Comparison of ENCODE assay signal across 8 cellular contexts in the genomic region with DNA sequence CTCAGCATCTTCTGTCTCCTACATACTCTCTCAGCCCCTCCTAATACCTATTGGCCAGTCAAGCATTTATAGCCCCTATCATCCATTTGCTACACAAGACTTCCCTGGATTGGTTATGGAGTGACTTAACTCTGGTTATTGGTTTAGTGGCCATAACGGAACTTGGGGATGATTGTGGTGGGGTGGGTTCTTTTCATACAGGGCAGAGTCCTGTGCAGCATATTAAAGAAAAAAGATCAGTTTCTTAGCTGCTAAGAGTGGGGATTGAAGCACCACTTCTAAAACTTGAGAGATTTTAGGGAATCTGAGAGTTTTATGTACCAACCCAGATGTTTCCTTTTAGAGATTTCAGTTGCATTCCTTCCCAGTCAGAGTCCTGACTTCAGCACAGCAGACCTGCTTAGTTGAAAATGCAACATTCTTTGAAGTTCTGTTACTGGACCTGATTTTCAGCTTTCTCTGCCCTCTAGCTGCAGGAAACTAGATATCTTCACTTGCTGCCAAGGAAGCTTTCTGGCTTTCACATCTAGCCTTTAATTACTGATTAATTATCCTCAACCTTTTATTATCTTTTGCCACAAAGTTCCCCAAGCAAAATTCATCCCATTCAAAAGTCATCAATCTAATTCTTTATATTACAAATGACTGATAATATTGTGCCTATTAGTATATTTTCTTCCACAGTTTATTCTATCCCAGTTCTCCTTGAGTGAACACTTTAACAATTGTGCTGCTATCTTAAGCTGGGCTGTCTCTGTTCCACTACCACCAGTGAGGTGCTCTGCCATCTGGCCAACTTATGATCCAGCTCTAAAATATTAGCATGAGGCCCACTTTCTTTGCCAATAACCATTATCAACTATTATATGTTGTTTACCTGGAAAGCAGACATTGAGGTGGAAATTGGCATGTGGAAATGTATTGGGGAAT.
DNase-seq lines count a peak whose midpoint lies in the region; ATAC-seq and TF ChIP-seq lines count a peak whose summit lies in the region.

No MANE protein-coding gene starts in this region.

- H3K4me3 ChIP-seq in Panc1 (ENCODE audit: low read depth in 2 of 2, low read length in 2 of 2) (no peak overlapping the region), MG63 (no peak overlapping the region)

- POLR2A ChIA-PET in Panc1 (lab: Charles Lee): interaction anchor here (0.6 kb wide), 1 partner anchor 41 kb away, joined by 3 read pairs; no protein-coding TSS in a partner anchor

- CTCF ChIA-PET in Panc1 (lab: Charles Lee): no interaction called here

- ATAC-seq in GM21825 (IDR thresholded peaks at IDR 0.05; ENCODE audit: unreplicated experiment) (peak; percentile 57), Panc1 (no peak), GM18868 (IDR thresholded peaks at IDR 0.05; ENCODE audit: unreplicated experiment) (no peak)

- DNase-seq in AG08395 (ENCODE audit: low spot score) (peak; percentile 52), Panc1 (ENCODE audit: low read depth, low spot score) (no peak), iPS DF 19.7 (ENCODE audit: low read depth, low spot score) (peak; percentile 67), NCI-H345 (lab: John Stamatoyannopoulos, UW) (no peak), MG63 (no peak)
- DNase-seq in activated CD8-positive, alpha-beta memory T cell treated with anti-CD3 and anti-CD28 coated beads, Interleukin-2, amount 50 U/mL, for 48 hours: no peak

- BruUV-seq in Panc1 (replicated peaks; lab: Mats Ljungman, UMichigan): no TSS peak

- H3K9me3 ChIP-seq in Panc1 (ENCODE audit: control insufficient read depth, insufficient read depth, low read depth, low read length) (no peaks in the 10 kb centered on the region), MG63 (peaks cover 6% of the 10 kb centered on the region; the same call in 1 of the 2 replicates)

- in situ Hi-C loops in Panc1 (cut with HindIII; ENCODE audit: low pct_unique_long_range_greater_than_20kb, low sequenced_read_pairs): no loop called here

- H3K27me3 ChIP-seq in Panc1 (ENCODE audit: control insufficient read depth, insufficient read depth, low read length) (no peaks in the 10 kb centered on the region), MG63 (no peaks in the 10 kb centered on the region)

- no peaks in the 10 kb centered on the region for H3K4me1 ChIP-seq in Panc1 (ENCODE audit: control insufficient read depth, insufficient read depth, low read length)

- no peaks in the 10 kb centered on the region for H3K36me3 ChIP-seq in Panc1 (ENCODE audit: control insufficient read depth, insufficient read depth, low read length)
- no peaks in the 10 kb centered on the region for H3K36me3 ChIP-seq in MG63

- TF ChIP-seq CTCF in Panc1 (IDR thresholded peaks at IDR 0.05): peak; percentile 16; the same call in 1 of the 2 replicates

- intact Hi-C loops in Panc1 (cut with micrococcal nuclease; ENCODE audit: unreplicated experiment): no loop called here

- no peak overlapping the region for H3K27ac ChIP-seq in Panc1 (ENCODE audit: low read length)

Comparison
In these comparisons a context has a peak if more than half of its experiments do, and no peak if none do; other contexts are left out.
1. DNase-seq: peak in AG08395 (single experiment) and iPS DF 19.7 (single experiment); none in Panc1 (single experiment), NCI-H345 (single experiment), activated CD8-positive, alpha-beta memory T cell treated with anti-CD3 and anti-CD28 coated beads, Interleukin-2, amount 50 U/mL, for 48 hours (single experiment) and MG63 (single experiment).